Comparison of ENCODE assay signal across 1 cellular context in genomic region chr7:142181966-142182365, GRCh38.
TF ChIP-seq lines count a peak whose summit lies in the region.

No MANE protein-coding gene starts in this region.

TF ChIP-seq in H1, 55 proteins besides CTCF, POLR2A, EP300 and RAD21 (continued from another document):
- TF ChIP-seq RNF2 (IDR thresholded peaks at IDR 0.05; ENCODE audit: borderline replicate concordance, low read depth, low read length, missing control alignments, poor library complexity, severe bottlenecking) (no peak), TCF12 (IDR thresholded peaks at IDR 0.05; ENCODE audit: low read depth, low read length) (no peak), HDAC2 (IDR thresholded peaks at IDR 0.05; ENCODE audit: borderline replicate concordance in 1 of 2, low read depth in 2 of 2, low read length in 2 of 2) (no peak), NANOG (IDR thresholded peaks at IDR 0.05; ENCODE audit: insufficient read depth, low read depth, low read length, poor library complexity, severe bottlenecking) (no peak), SP2 (IDR thresholded peaks at IDR 0.05; ENCODE audit: low read length) (no peak), SP1 (IDR thresholded peaks at IDR 0.05; ENCODE audit: low read depth, low read length) (no peak)
